ENCODE assay signal across 2 cellular contexts in the genomic region with DNA sequence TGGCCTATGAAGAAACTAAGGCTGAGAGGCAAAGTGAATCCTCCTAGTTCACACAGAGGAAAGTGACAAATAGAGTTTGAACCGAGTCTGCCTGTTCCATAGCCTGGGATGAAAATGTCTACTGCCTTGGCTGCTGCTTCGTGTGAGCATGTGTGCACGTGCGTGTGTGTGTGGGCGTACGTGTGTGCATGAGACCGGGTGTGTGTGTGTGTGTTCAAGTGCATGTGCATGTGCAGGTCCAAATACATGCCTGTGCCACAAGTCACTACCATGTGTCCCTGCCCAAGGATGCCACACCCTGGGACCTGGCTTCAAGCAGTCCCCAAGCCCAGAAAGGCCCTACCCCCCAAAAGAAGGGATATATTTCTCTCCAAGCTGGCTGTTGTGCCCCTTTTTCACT.
TF ChIP-seq lines count a peak whose summit lies in the region.

No MANE protein-coding gene starts in this region.

TF ChIP-seq in H1, 55 proteins besides CTCF, POLR2A, EP300 and RAD21:
- TF ChIP-seq NANOG (IDR thresholded peaks at IDR 0.05; ENCODE audit: insufficient read depth, low read depth, low read length, poor library complexity, severe bottlenecking), result no peak
- no peak for TF ChIP-seq SIRT6 (IDR thresholded peaks at IDR 0.05; ENCODE audit: low read length)
- no peak for TF ChIP-seq SAP30 (IDR thresholded peaks at IDR 0.05; ENCODE audit: insufficient read depth, insufficient replicate concordance, low read length)
- TF ChIP-seq SP2 (IDR thresholded peaks at IDR 0.05; ENCODE audit: low read length), result no peak
TF ChIP-seq in H1: peak in this region for 0.

TF ChIP-seq in liver, 16 proteins besides CTCF, POLR2A, EP300 and RAD21:
- TF ChIP-seq FOXA2 (IDR thresholded peaks at IDR 0.05), result no peak
- TF ChIP-seq, protein P1, sequence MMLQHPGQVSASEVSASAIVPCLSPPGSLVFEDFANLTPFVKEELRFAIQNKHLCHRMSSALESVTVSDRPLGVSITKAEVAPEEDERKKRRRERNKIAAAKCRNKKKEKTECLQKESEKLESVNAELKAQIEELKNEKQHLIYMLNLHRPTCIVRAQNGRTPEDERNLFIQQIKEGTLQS (IDR thresholded peaks at IDR 0.05), result no peak
- no peak for TF ChIP-seq YY1 (IDR thresholded peaks at IDR 0.05)
- no peak for TF ChIP-seq GABPA (IDR thresholded peaks at IDR 0.05 in 1 of 2, conservative IDR thresholded peaks at IDR 0.05 in 1 of 2)
- no peak for TF ChIP-seq RXRA (IDR thresholded peaks at IDR 0.05)
- no peak for TF ChIP-seq TAF1 (conservative IDR thresholded peaks at IDR 0.05)
- TF ChIP-seq HNF4A (conservative IDR thresholded peaks at IDR 0.05), result no peak
- TF ChIP-seq FOXA1 (IDR thresholded peaks at IDR 0.05), result no peak
- TF ChIP-seq HNF4G (IDR thresholded peaks at IDR 0.05), result no peak
- TF ChIP-seq NR2F2 (IDR thresholded peaks at IDR 0.05), result no peak
- TF ChIP-seq, protein P2, sequence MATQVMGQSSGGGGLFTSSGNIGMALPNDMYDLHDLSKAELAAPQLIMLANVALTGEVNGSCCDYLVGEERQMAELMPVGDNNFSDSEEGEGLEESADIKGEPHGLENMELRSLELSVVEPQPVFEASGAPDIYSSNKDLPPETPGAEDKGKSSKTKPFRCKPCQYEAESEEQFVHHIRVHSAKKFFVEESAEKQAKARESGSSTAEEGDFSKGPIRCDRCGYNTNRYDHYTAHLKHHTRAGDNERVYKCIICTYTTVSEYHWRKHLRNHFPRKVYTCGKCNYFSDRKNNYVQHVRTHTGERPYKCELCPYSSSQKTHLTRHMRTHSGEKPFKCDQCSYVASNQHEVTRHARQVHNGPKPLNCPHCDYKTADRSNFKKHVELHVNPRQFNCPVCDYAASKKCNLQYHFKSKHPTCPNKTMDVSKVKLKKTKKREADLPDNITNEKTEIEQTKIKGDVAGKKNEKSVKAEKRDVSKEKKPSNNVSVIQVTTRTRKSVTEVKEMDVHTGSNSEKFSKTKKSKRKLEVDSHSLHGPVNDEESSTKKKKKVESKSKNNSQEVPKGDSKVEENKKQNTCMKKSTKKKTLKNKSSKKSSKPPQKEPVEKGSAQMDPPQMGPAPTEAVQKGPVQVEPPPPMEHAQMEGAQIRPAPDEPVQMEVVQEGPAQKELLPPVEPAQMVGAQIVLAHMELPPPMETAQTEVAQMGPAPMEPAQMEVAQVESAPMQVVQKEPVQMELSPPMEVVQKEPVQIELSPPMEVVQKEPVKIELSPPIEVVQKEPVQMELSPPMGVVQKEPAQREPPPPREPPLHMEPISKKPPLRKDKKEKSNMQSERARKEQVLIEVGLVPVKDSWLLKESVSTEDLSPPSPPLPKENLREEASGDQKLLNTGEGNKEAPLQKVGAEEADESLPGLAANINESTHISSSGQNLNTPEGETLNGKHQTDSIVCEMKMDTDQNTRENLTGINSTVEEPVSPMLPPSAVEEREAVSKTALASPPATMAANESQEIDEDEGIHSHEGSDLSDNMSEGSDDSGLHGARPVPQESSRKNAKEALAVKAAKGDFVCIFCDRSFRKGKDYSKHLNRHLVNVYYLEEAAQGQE (IDR thresholded peaks at IDR 0.05), result no peak
- TF ChIP-seq SP1 (IDR thresholded peaks at IDR 0.05), result no peak
- TF ChIP-seq, protein P3, sequence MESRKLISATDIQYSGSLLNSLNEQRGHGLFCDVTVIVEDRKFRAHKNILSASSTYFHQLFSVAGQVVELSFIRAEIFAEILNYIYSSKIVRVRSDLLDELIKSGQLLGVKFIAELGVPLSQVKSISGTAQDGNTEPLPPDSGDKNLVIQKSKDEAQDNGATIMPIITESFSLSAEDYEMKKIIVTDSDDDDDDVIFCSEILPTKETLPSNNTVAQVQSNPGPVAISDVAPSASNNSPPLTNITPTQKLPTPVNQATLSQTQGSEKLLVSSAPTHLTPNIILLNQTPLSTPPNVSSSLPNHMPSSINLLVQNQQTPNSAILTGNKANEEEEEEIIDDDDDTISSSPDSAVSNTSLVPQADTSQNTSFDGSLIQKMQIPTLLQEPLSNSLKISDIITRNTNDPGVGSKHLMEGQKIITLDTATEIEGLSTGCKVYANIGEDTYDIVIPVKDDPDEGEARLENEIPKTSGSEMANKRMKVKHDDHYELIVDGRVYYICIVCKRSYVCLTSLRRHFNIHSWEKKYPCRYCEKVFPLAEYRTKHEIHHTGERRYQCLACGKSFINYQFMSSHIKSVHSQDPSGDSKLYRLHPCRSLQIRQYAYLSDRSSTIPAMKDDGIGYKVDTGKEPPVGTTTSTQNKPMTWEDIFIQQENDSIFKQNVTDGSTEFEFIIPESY (IDR thresholded peaks at IDR 0.05), result no peak
- no peak for TF ChIP-seq JUND (IDR thresholded peaks at IDR 0.05)
